ENCODE assay signal across 33 cellular contexts in the genomic region with DNA sequence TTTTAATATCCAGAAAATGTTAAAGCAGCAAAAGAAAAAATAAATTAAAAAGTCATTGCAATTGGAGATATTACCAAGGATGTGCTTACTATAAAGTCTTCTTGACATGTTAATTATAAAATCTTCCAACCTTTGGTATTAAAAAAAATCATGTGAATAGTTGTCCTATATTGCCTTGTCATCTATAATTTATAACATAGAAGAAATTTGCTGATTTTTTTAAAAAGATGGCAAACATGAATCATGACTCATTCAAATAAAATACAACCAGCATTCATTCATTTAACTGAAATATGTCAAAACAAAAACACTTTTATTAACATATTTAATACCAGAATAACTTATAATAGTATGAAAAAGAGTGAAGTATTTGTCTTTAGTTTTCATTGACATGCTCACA.
"Had no signal": no experiment of that assay in that cellular context is flagged by ENCODE, and none has a peak within 500 bp of the region (broad histone marks: within the 10 kb centered on the region; RNA-seq: fewer than 3 reads in every experiment).

No MANE protein-coding gene starts in this region.

- ATAC-seq: activated CD4-positive, alpha-beta T cell treated with anti-CD3 and anti-CD28 coated beads for 36 hours; activated CD4-positive, CD25-positive, alpha-beta regulatory T cell treated with anti-CD3 and anti-CD28 coated beads, Interleukin-2, amount 50 U/mL, for 24 hours; activated CD8-positive, alpha-beta memory T cell treated with anti-CD3 and anti-CD28 coated beads, Interleukin-2, amount 10 ng/mL, durations not matched to agents 7 days and 5 days; activated CD8-positive, alpha-beta T cell treated with anti-CD3 and anti-CD28 coated beads, Interleukin-2, amount 10 ng/mL, durations not matched to agents 7 days and 5 days; activated naive CD8-positive, alpha-beta T cell treated with anti-CD3 and anti-CD28 coated beads, Interleukin-2, amount 50 U/mL, for 24 hours; WTC11 had no signal

- FAIRE-seq: bronchial epithelial cell, TTC549 had no signal

- H3K36me3 ChIP-seq: cardiac muscle cell, WERI-Rb-1 had no signal

- H3K27ac ChIP-seq: ascending aorta, cardiac muscle cell, WERI-Rb-1 had no signal

- H3K4me1 ChIP-seq: ascending aorta had no signal

- H3K4me3 ChIP-seq: ascending aorta, cardiac muscle cell had no signal

- DNase-seq: activated CD4-positive, alpha-beta memory T cell treated with anti-CD3 and anti-CD28 coated beads, Interleukin-2, amount 10 ng/mL, durations not matched to agents 7 days and 5 days; activated CD4-positive, alpha-beta T cell treated with anti-CD3 and anti-CD28 coated beads for 1 hour; activated CD4-positive, alpha-beta T cell treated with anti-CD3 and anti-CD28 coated beads for 36 hours; activated CD4-positive, alpha-beta T cell treated with anti-CD3 and anti-CD28 coated beads for 48 hours; activated CD4-positive, alpha-beta T cell treated with anti-CD3 and anti-CD28 coated beads, Interleukin-2, amount 10 ng/mL, durations not matched to agents 7 days and 5 days; activated CD4-positive, alpha-beta T cell treated with anti-CD3 and anti-CD28 coated beads, Interleukin-2, amount 50 U/mL, for 48 hours; activated CD4-positive, CD25-positive, alpha-beta regulatory T cell; activated CD8-positive, alpha-beta memory T cell treated with anti-CD3 and anti-CD28 coated beads for 24 hours; activated CD8-positive, alpha-beta memory T cell treated with anti-CD3 and anti-CD28 coated beads, Interleukin-2, amount 10 ng/mL, durations not matched to agents 7 days and 5 days; activated CD8-positive, alpha-beta memory T cell treated with anti-CD3 and anti-CD28 coated beads, Interleukin-2, amount 50 U/mL, for 48 hours; activated CD8-positive, alpha-beta T cell treated with anti-CD3 and anti-CD28 coated beads, Interleukin-2, amount 10 ng/mL, durations not matched to agents 7 days and 5 days; activated effector memory CD4-positive, alpha-beta T cell treated with Interleukin-2 at 50 U/mL for 16 hours; activated gamma-delta T cell; activated naive CD4-positive, alpha-beta T cell treated with anti-CD3 and anti-CD28 coated beads, Interleukin-2, amount 10 ng/mL, durations not matched to agents 7 days and 5 days; activated naive CD4-positive, alpha-beta T cell treated with Interleukin-2 at 50 U/mL for 16 hours; activated naive CD8-positive, alpha-beta T cell treated with anti-CD3 and anti-CD28 coated beads, Interleukin-2, amount 10 ng/mL, durations not matched to agents 7 days and 5 days; activated naive CD8-positive, alpha-beta T cell treated with anti-CD3 and anti-CD28 coated beads, Interleukin-2, amount 50 U/mL, for 24 hours; activated T-cell treated with anti-CD3 and anti-CD28 coated beads, Interleukin-2, amount 50 U/mL, for 24 hours; activated T-cell treated with anti-CD3 and anti-CD28 coated beads, Interleukin-2, amount 50 U/mL, for 48 hours; amygdala; anterior cingulate cortex; caudate nucleus; cerebellar nuclear complex; T-helper 1 cell; T-helper 2 cell; T-helper 9 cell; WERI-Rb-1 had no signal

- H3K9me3 ChIP-seq: ascending aorta had no signal

- H3K27me3 ChIP-seq: ascending aorta, cardiac muscle cell had no signal
